In genomic region chr9:29211681-29212589, GRCh38 we compare ENCODE assay signal across 9 cellular contexts. TPM values are rescaled to one million over a fixed set of nuclear protein-coding genes. Genes with fewer than 3 reads are reported as not detected.
DNase-seq lines count a peak whose midpoint lies in the region; ATAC-seq and TF ChIP-seq lines count a peak whose summit lies in the region.
"Had no signal": no experiment of that assay in that cellular context is flagged by ENCODE, and none has a peak within 500 bp of the region (broad histone marks: within the 10 kb centered on the region; RNA-seq: fewer than 3 reads in every experiment).

No MANE protein-coding gene starts in this region.

- H3K4me1 ChIP-seq in iPS-18a (ENCODE audit: control insufficient read depth, low read depth, low read length) (peaks cover 17% of the 10 kb centered on the region), gastrocnemius medialis (no peaks in the 10 kb centered on the region)

- TF ChIP-seq CTCF in gastrocnemius medialis (IDR thresholded peaks at IDR 0.05 in 4 of 5, conservative IDR thresholded peaks at IDR 0.05 in 1 of 5) = peak in 3 of 5 experiments; percentile 12 to 31 (median 20)

- no peak for TF ChIP-seq POLR2A in gastrocnemius medialis (IDR thresholded peaks at IDR 0.05)

- no peaks in the 10 kb centered on the region for H3K9me3 ChIP-seq in iPS-18a (ENCODE audit: control insufficient read depth, low read depth, low read length)
- no peaks in the 10 kb centered on the region for H3K9me3 ChIP-seq in gastrocnemius medialis

- intact Hi-C loops in gastrocnemius medialis (cut with DNase I; ENCODE audit: low total_unique reads) = no loop called here

- H3K4me3 ChIP-seq in iPS-18a (ENCODE audit: low read length) (peak overlapping the region; percentile 82), gastrocnemius medialis (peak overlapping the region in 2 of 4 donors; percentile 17 to 25)

- ATAC-seq in GM18867 (IDR thresholded peaks at IDR 0.05; ENCODE audit: unreplicated experiment) (peak; percentile 60), HG03039 (IDR thresholded peaks at IDR 0.05; ENCODE audit: unreplicated experiment) (peak; percentile 92), gastrocnemius medialis (no peak)

- H3K27me3 ChIP-seq in iPS-18a (ENCODE audit: control insufficient read depth, insufficient read depth, low read length) (peaks cover 40% of the 10 kb centered on the region), gastrocnemius medialis (peaks cover 23 to 58% (median 55%) of the 10 kb centered on the region in 3 donors)

- no peak overlapping the region for H3K27ac ChIP-seq in iPS-18a (ENCODE audit: low read length)
- no peak overlapping the region for H3K27ac ChIP-seq in gastrocnemius medialis
- H3K27ac ChIP-seq: HL-60 had no signal

- no peaks in the 10 kb centered on the region for H3K36me3 ChIP-seq in iPS-18a (ENCODE audit: control insufficient read depth, low read depth, low read length)
- H3K36me3 ChIP-seq in gastrocnemius medialis = no peaks in the 10 kb centered on the region

- H3K9ac ChIP-seq in iPS-18a (ENCODE audit: low read length) = peak overlapping the region; percentile 55

- in situ Hi-C loops in gastrocnemius medialis (cut with MboI; ENCODE audit: low sequenced_read_pairs in 4 of 4) = no loop called here

- DNase-seq in AG08395 (ENCODE audit: low spot score) (peak; percentile 17), NCI-H446 treated with DMSO at 0.1 percent for 48 hours (lab: John Stamatoyannopoulos, UW) (peak; percentile 60), anterior cingulate cortex (lab: John Stamatoyannopoulos, UW) (peak in 34 of 58 donors; percentile 11 to 68 (median 29)), gastrocnemius medialis (no peak), amniotic stem cell (lab: John Stamatoyannopoulos, UW) (no peak)

RNA-seq across cellular contexts. Expression of gene LINGO2, which starts 1.5 kb away (rescaled TPM):
- total RNA-seq in gastrocnemius medialis = not detected

Comparison
In these comparisons a context has a peak if more than half of its experiments do, and no peak if none do; other contexts are left out.
1. DNase-seq: peak in AG08395 (single experiment), NCI-H446 treated with DMSO at 0.1 percent for 48 hours (single experiment) and anterior cingulate cortex (34 of 58); none in gastrocnemius medialis (0 of 2) and amniotic stem cell (single experiment).
2. ATAC-seq: peak in GM18867 (single experiment) and HG03039 (single experiment); none in gastrocnemius medialis (0 of 2).